8 cellular contexts compared by ENCODE assay signal in genomic region chr15:75104804-75105557, GRCh38.
DNase-seq lines count a peak whose midpoint lies in the region; ATAC-seq and TF ChIP-seq lines count a peak whose summit lies in the region.

No MANE protein-coding gene starts in this region.

- TF ChIP-seq EP300 in SK-N-SH (IDR thresholded peaks at IDR 0.05; ENCODE audit: borderline replicate concordance in 1 of 2, low read depth in 1 of 2, low read length in 1 of 2) = no peak

- no peaks in the 10 kb centered on the region for H3K79me2 ChIP-seq in SK-N-SH (ENCODE audit: insufficient read depth)

- H3K4me3 ChIP-seq in SK-N-SH (ENCODE audit: low read depth in 2 of 2, low read length in 1 of 2) (no peak overlapping the region), duodenal mucosa (ENCODE audit: low read depth in 1 of 2, low read length in 2 of 2) (no peak overlapping the region), mucosa of rectum (ENCODE audit: low read length in 2 of 2) (no peak overlapping the region)

- no peaks in the 10 kb centered on the region for H4K20me1 ChIP-seq in SK-N-SH (ENCODE audit: insufficient read depth)

- DNase-seq in AG08396 (ENCODE audit: low spot score) = peak; percentile 82
- no peak for DNase-seq in SK-N-SH
- DNase-seq in NCI-H82 (lab: John Stamatoyannopoulos, UW) = no peak
- DNase-seq in NK-92 (lab: John Stamatoyannopoulos, UW; ENCODE audit: unreplicated experiment) = no peak

- peak overlapping the region in 1 of 2 experiments; percentile 42; a peak in 1 of 4 replicates for H3K27ac ChIP-seq in SK-N-SH (ENCODE audit: low read depth in 2 of 2, low read length in 1 of 2)
- peak overlapping the region; percentile 13 for H3K27ac ChIP-seq in duodenal mucosa (ENCODE audit: low read depth, low read length)
- peak overlapping the region; percentile 43 for H3K27ac ChIP-seq in mucosa of rectum (ENCODE audit: low read depth in 2 of 2, low read length in 2 of 2)

- H3K36me3 ChIP-seq in SK-N-SH (replicated peaks in 1 of 2; ENCODE audit: control insufficient read depth in 1 of 2, insufficient read depth in 2 of 2, low read length in 1 of 2) (no peaks in the 10 kb centered on the region), duodenal mucosa (ENCODE audit: control insufficient read depth in 1 of 2, insufficient read depth in 2 of 2, low read length in 2 of 2) (no peaks in the 10 kb centered on the region), mucosa of rectum (ENCODE audit: control insufficient read depth in 2 of 2, insufficient read depth in 2 of 2, low read length in 2 of 2) (no peaks in the 10 kb centered on the region)

- no peak overlapping the region for H3K9ac ChIP-seq in SK-N-SH
- H3K9ac ChIP-seq in duodenal mucosa (ENCODE audit: low read depth in 1 of 2, low read length in 2 of 2) = peak overlapping the region in 1 of 2 donors; percentile 25
- H3K9ac ChIP-seq in mucosa of rectum (ENCODE audit: low read depth in 1 of 2, low read length in 2 of 2) = peak overlapping the region in 1 of 2 donors; percentile 17

- peak; percentile 54 for ATAC-seq in GM18502 (IDR thresholded peaks at IDR 0.05; ENCODE audit: poor library complexity, unreplicated experiment)
- peak; percentile 49 for ATAC-seq in HG03442 (IDR thresholded peaks at IDR 0.05; ENCODE audit: unreplicated experiment)

- CTCF ChIA-PET in SK-N-SH (lab: Yijun Ruan, JAX) = interaction anchor here (0.9 kb wide), 1 partner anchor 9 kb away, joined by 3 read pairs; no protein-coding TSS in a partner anchor

- H3K9me2 ChIP-seq in SK-N-SH = no peaks in the 10 kb centered on the region

- H3K4me1 ChIP-seq in SK-N-SH (ENCODE audit: control insufficient read depth in 1 of 2, insufficient read depth in 2 of 2, low read depth in 1 of 2, low read length in 1 of 2) (peaks cover 0 to 13% of the 10 kb centered on the region in 2 experiments; a peak in 2 of 4 replicates), duodenal mucosa (ENCODE audit: control insufficient read depth in 1 of 2, insufficient read depth in 2 of 2, low read length in 2 of 2) (peaks cover 13 to 20% of the 10 kb centered on the region in 2 donors), mucosa of rectum (ENCODE audit: control insufficient read depth in 2 of 2, insufficient read depth in 2 of 2, low read length in 2 of 2) (peaks cover 7% of the 10 kb centered on the region in 2 donors)

- TF ChIP-seq RAD21 in SK-N-SH (IDR thresholded peaks at IDR 0.05; ENCODE audit: low read length) = no peak

- TF ChIP-seq CTCF in SK-N-SH (IDR thresholded peaks at IDR 0.05) = no peak

- H3K9me3 ChIP-seq in SK-N-SH (no peaks in the 10 kb centered on the region), duodenal mucosa (ENCODE audit: control insufficient read depth in 1 of 2, low read length in 2 of 2) (no peaks in the 10 kb centered on the region), mucosa of rectum (ENCODE audit: control insufficient read depth in 2 of 2, low read length in 2 of 2) (no peaks in the 10 kb centered on the region)

- 63% methylated on average over 3 of the region's 3 CpGs for WGBS in SK-N-SH (ENCODE audit: low lambda C conversion rate)

- H3F3A ChIP-seq in SK-N-SH (replicated peaks; ENCODE audit: insufficient read depth) = peaks cover 22% of the 10 kb centered on the region

- POLR2A ChIA-PET in SK-N-SH (lab: Yijun Ruan, JAX) = no interaction called here

- no peak overlapping the region for H3K4me2 ChIP-seq in SK-N-SH

- H3K27me3 ChIP-seq in SK-N-SH (ENCODE audit: insufficient read depth) (no peaks in the 10 kb centered on the region), duodenal mucosa (ENCODE audit: control insufficient read depth in 1 of 2, insufficient read depth in 2 of 2, low read length in 2 of 2) (no peaks in the 10 kb centered on the region), mucosa of rectum (ENCODE audit: control insufficient read depth in 2 of 2, insufficient read depth in 2 of 2, low read length in 2 of 2) (no peaks in the 10 kb centered on the region)

- no peak overlapping the region for H2AFZ ChIP-seq in SK-N-SH (ENCODE audit: low read depth)

TF ChIP-seq in SK-N-SH, 30 proteins besides CTCF, POLR2A, EP300 and RAD21:
- TF ChIP-seq TCF12 (IDR thresholded peaks at IDR 0.05) (peak; percentile 13; the same call in 1 of the 2 replicates), ELF1 (IDR thresholded peaks at IDR 0.05) (0 out of 2 replicates have a peak, but pooled peaks have one; percentile 23), ZBTB33 (IDR thresholded peaks at IDR 0.05; ENCODE audit: borderline replicate concordance, low read depth) (no peak), MAX (IDR thresholded peaks at IDR 0.05; ENCODE audit: low read depth) (peak; percentile 22; the same call in 1 of the 2 replicates)
